ENCODE assay signal across 25 cellular contexts in the genomic region with DNA sequence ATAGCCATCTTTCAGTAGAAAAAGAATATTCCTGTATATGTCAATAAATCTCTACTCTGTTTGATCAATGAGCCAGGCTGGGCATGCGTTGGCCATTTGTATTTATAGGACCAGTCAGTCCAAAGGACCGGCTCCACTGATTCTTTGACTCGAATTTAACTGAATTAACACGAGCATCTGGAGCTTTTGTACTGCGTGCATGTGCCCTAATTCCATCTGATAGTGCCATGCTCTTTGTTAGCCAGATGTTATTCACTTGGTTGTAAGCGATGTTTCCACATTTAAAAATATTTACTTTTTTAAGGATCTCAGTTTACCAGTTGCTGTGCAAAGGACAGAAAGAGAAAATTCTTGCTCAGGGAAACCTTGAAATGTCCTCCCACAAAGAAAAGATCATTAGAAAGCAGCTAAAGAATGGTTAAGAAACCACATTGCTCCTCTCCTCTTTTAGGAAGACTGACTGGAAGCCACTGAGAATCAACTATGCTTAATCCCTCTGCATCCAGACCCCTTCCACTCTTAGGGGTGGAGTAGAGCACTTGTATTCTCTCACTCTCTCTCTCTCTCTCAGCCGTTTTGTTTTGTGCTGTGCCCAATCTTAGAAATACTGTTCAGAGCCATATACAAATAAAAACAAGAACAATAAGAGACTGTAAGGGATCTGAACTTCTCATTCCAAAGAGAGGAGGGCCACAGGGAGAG.
A peak's percentile ranks its signal among the peaks of the same experiment; 100 is the strongest.
DNase-seq lines count a peak whose midpoint lies in the region; ATAC-seq and TF ChIP-seq lines count a peak whose summit lies in the region.
"Had no signal": no experiment of that assay in that cellular context is flagged by ENCODE, and none has a peak within 500 bp of the region (broad histone marks: within the 10 kb centered on the region; RNA-seq: fewer than 3 reads in every experiment).

No MANE protein-coding gene starts in this region.

- H3K4me3 ChIP-seq in breast epithelium (no peak overlapping the region), mammary epithelial cell (replicated peaks in 1 of 3; ENCODE audit: insufficient read depth in 1 of 3, low read depth in 2 of 3, low read length in 3 of 3) (no peak overlapping the region), transverse colon (no peak overlapping the region), lower lobe of right lung (no peak overlapping the region)
- H3K4me3 ChIP-seq: cardiac muscle cell, GM23248 had no signal

- H3K27me3 ChIP-seq in breast epithelium (no peaks in the 10 kb centered on the region), mammary epithelial cell (ENCODE audit: insufficient read depth, low read length) (no peaks in the 10 kb centered on the region), transverse colon (no peaks in the 10 kb centered on the region), lower lobe of right lung (ENCODE audit: low read depth) (no peaks in the 10 kb centered on the region)
- H3K27me3 ChIP-seq: cardiac muscle cell had no signal

- intact Hi-C loops in breast epithelium (cut with DNase I; ENCODE audit: low total_unique reads): no loop called here
- intact Hi-C loops in mammary epithelial cell (cut with micrococcal nuclease): no loop called here
- intact Hi-C loops in transverse colon (cut with DNase I; ENCODE audit: low total_unique reads): no loop called here
- intact Hi-C loops in lower lobe of right lung (cut with DNase I): no loop called here

- no peaks in the 10 kb centered on the region for H3K4me1 ChIP-seq in breast epithelium
- H3K4me1 ChIP-seq in mammary epithelial cell (ENCODE audit: insufficient read depth, low read length): no peaks in the 10 kb centered on the region
- H3K4me1 ChIP-seq in transverse colon: peaks cover 0 to 3% (median 0%) of the 10 kb centered on the region in 4 donors
- peaks cover 16% of the 10 kb centered on the region for H3K4me1 ChIP-seq in lower lobe of right lung

- CTCF ChIA-PET in mammary epithelial cell (lab: Charles Lee; ENCODE audit: low non-redundant PET): interaction anchor here (0.5 kb wide), 2 partner anchors 13 to 86 kb away, joined by 3 to 5 read pairs; no protein-coding TSS in a partner anchor

- dilution Hi-C loops in mammary epithelial cell (cut with HindIII; ENCODE audit: low sequenced_read_pairs): no loop called here

- H3K9me3 ChIP-seq in breast epithelium (peaks cover 0 to 7% of the 10 kb centered on the region in 2 donors), mammary epithelial cell (replicated peaks; ENCODE audit: insufficient read depth, low read length) (no peaks in the 10 kb centered on the region), transverse colon (no peaks in the 10 kb centered on the region), lower lobe of right lung (no peaks in the 10 kb centered on the region)

- 77% methylated on average over 7 of the region's 7 CpGs for WGBS in mammary epithelial cell (ENCODE audit: low coverage, missing lambda C conversion rate)
- WGBS in transverse colon (ENCODE audit: low coverage in 1 of 2), 2 donors: 66 to 78% methylated on average over 7 of the region's 7 CpGs

- peaks cover 27 to 50% (median 41%) of the 10 kb centered on the region in 5 experiments for H3K9me3 Mint-ChIP-seq in brain
- peaks cover 28% of the 10 kb centered on the region for H3K9me3 Mint-ChIP-seq in nephron

- no peaks in the 10 kb centered on the region for H4K20me1 ChIP-seq in mammary epithelial cell (ENCODE audit: insufficient read depth, low read length)

- no peak overlapping the region for H3K4me2 ChIP-seq in mammary epithelial cell (ENCODE audit: insufficient read depth, low read depth, low read length)

- H3K27ac Mint-ChIP-seq in brain: peak overlapping the region in 3 of 5 experiments; percentile 18 to 77 (median 71)
- H3K27ac Mint-ChIP-seq in nephron: peak overlapping the region; percentile 83 to 89 (median 84)
- H3K27ac Mint-ChIP-seq: activated CD8-positive, alpha-beta T cell treated with anti-CD3 and anti-CD28 coated beads for 36 hours; activated naive CD4-positive, alpha-beta T cell treated with anti-CD3 and anti-CD28 coated beads, Interleukin-2, amount 50 U/mL, for 72 hours; activated T-helper 2 cell treated with anti-CD3 and anti-CD28 coated beads, Interferon-gamma antibody, Interleukin-2, Interleukin-4, amounts not matched to agents 10 μg/mL and 5 μg/mL and 100 μg/mL, durations not matched to agents 14 hours and 24 hours and 36 hours; CD4-positive, alpha-beta memory T cell; natural killer cell had no signal

- ATAC-seq in lower lobe of right lung: no peak
- ATAC-seq: activated CD8-positive, alpha-beta T cell treated with anti-CD3 and anti-CD28 coated beads for 36 hours; activated naive CD4-positive, alpha-beta T cell treated with anti-CD3 and anti-CD28 coated beads, Interleukin-2, amount 50 U/mL, for 72 hours; esophagus mucosa; natural killer cell had no signal

- H3K36me3 Mint-ChIP-seq in brain (peaks cover 73% of the 10 kb centered on the region), nephron (ENCODE audit: low read depth) (peaks cover 17% of the 10 kb centered on the region)
- H3K36me3 Mint-ChIP-seq: activated naive CD4-positive, alpha-beta T cell treated with anti-CD3 and anti-CD28 coated beads, Interleukin-2, amount 50 U/mL, for 72 hours; CD4-positive, alpha-beta memory T cell had no signal

- peak overlapping the region in 2 of 5 experiments; percentile 18 to 38 for H3K4me3 Mint-ChIP-seq in brain
- peak overlapping the region in 1 of 3 experiments; percentile 3 for H3K4me3 Mint-ChIP-seq in nephron
- H3K4me3 Mint-ChIP-seq: activated CD8-positive, alpha-beta T cell treated with anti-CD3 and anti-CD28 coated beads for 36 hours; CD4-positive, alpha-beta memory T cell; natural killer cell had no signal

- no peaks in the 10 kb centered on the region for H3K36me3 ChIP-seq in breast epithelium
- no peaks in the 10 kb centered on the region for H3K36me3 ChIP-seq in mammary epithelial cell (ENCODE audit: insufficient read depth, low read length)
- no peaks in the 10 kb centered on the region for H3K36me3 ChIP-seq in transverse colon
- H3K36me3 ChIP-seq in lower lobe of right lung: no peaks in the 10 kb centered on the region
- H3K36me3 ChIP-seq: cardiac muscle cell had no signal

- no peak overlapping the region for H2AFZ ChIP-seq in mammary epithelial cell (ENCODE audit: low read depth, low read length)
- H2AFZ ChIP-seq: GM23248 had no signal

- no TSS peak for BruUV-seq in mammary epithelial cell (replicated peaks; lab: Mats Ljungman, UMichigan)

- H3K9ac ChIP-seq in mammary epithelial cell (ENCODE audit: insufficient read depth, low read length): no peak overlapping the region
- H3K9ac ChIP-seq: GM23248 had no signal

- peak overlapping the region; percentile 45 to 82 for H3K27ac ChIP-seq in breast epithelium
- no peak overlapping the region for H3K27ac ChIP-seq in mammary epithelial cell (ENCODE audit: insufficient read depth, low read depth, low read length)
- H3K27ac ChIP-seq in transverse colon: peak overlapping the region; percentile 23 to 45 (median 30)
- H3K27ac ChIP-seq in lower lobe of right lung: no peak overlapping the region
- H3K27ac ChIP-seq: cardiac muscle cell, GM23248 had no signal

- DNase-seq in breast epithelium (ENCODE audit: low spot score in 2 of 2): no peak
- no peak for DNase-seq in mammary epithelial cell
- no peak for DNase-seq in transverse colon
- no peak for DNase-seq in cerebellum (ENCODE audit: low spot score)
- no peak for DNase-seq in lower lobe of right lung
- DNase-seq in NCI-H774 (lab: John Stamatoyannopoulos, UW): no peak
- DNase-seq: 8988T; activated CD8-positive, alpha-beta T cell treated with anti-CD3 and anti-CD28 coated beads for 36 hours; AML-193; anterior cingulate cortex; CD4-positive, alpha-beta memory T cell; cortex of kidney; DMS 273 treated with DMSO at 0.1 percent for 48 hours; natural killer cell; NK-92 treated with Interleukin-12 subunit alpha and Interleukin-12 subunit beta, amount 100 ng/mL, for 24 hours; small intestine; stimulated activated CD4-positive, alpha-beta T cell treated with anti-CD3 and anti-CD28 coated beads, Interleukin-2, amount 100 ng/mL, for 24 hours; T-helper 2 cell had no signal

- no peak for TF ChIP-seq CTCF in breast epithelium (IDR thresholded peaks at IDR 0.05)
- TF ChIP-seq CTCF in mammary epithelial cell (conservative IDR thresholded peaks at IDR 0.05 in 1 of 2, IDR thresholded peaks at IDR 0.05 in 1 of 2; ENCODE audit: extremely low read depth in 1 of 2, insufficient read depth in 1 of 2, low read depth in 1 of 2, low read length in 2 of 2): no peak
- TF ChIP-seq CTCF in brain (conservative IDR thresholded peaks at IDR 0.05): no peak
- no peak for TF ChIP-seq CTCF in nephron (IDR thresholded peaks at IDR 0.05; ENCODE audit: unreplicated experiment in 3 of 3)
- no peak for TF ChIP-seq CTCF in transverse colon (IDR thresholded peaks at IDR 0.05)
- no peak for TF ChIP-seq CTCF in lower lobe of right lung (IDR thresholded peaks at IDR 0.05)

- TF ChIP-seq EP300 in transverse colon (IDR thresholded peaks at IDR 0.05; ENCODE audit: low read depth): no peak

- TF ChIP-seq POLR2A in breast epithelium (IDR thresholded peaks at IDR 0.05) (no peak), transverse colon (IDR thresholded peaks at IDR 0.05) (no peak)

- H3K27me3 Mint-ChIP-seq in brain (no peaks in the 10 kb centered on the region), nephron (ENCODE audit: low read depth) (no peaks in the 10 kb centered on the region)
- H3K27me3 Mint-ChIP-seq: activated CD8-positive, alpha-beta T cell treated with anti-CD3 and anti-CD28 coated beads for 36 hours had no signal

- in situ Hi-C loops in mammary epithelial cell (cut with MboI; ENCODE audit: low sequenced_read_pairs in 2 of 2) (no loop called here), transverse colon (cut with MboI; ENCODE audit: low pct_ligation_motif_present in 1 of 4, low pct_unique_long_range_greater_than_20kb in 1 of 4, low sequenced_read_pairs in 3 of 4) (loop anchor here in 1 of 4 donors (25.0 kb wide), 1 partner anchor 772 kb away; no protein-coding TSS in a partner anchor)

- no peaks in the 10 kb centered on the region for H3K79me2 ChIP-seq in mammary epithelial cell (ENCODE audit: insufficient read depth, low read length)

- H3K4me1 Mint-ChIP-seq in brain (peaks cover 24% of the 10 kb centered on the region), nephron (peaks cover 50% of the 10 kb centered on the region)
- H3K4me1 Mint-ChIP-seq: CD4-positive, alpha-beta memory T cell; natural killer cell had no signal

Comparison
In these comparisons a context has a peak if more than half of its experiments do, and no peak if none do; other contexts are left out.
1. H3K27ac ChIP-seq: peak in breast epithelium (2 of 2) and transverse colon (4 of 4); none in mammary epithelial cell (single experiment) and lower lobe of right lung (single experiment).